Comparison of ENCODE assay signal across 9 cellular contexts in genomic region chr19:41546386-41546789, GRCh38. TPM values are rescaled to one million over a fixed set of nuclear protein-coding genes. Genes with fewer than 3 reads are reported as not detected.
DNase-seq lines count a peak whose midpoint lies in the region; TF ChIP-seq lines count a peak whose summit lies in the region.
"Had no signal": no experiment of that assay in that cellular context is flagged by ENCODE, and none has a peak within 500 bp of the region (broad histone marks: within the 10 kb centered on the region; RNA-seq: fewer than 3 reads in every experiment).

No MANE protein-coding gene starts in this region.

- intact Hi-C loops in adrenal gland (cut with DNase I), result no loop called here

- TF ChIP-seq POLR2A in GM15510 (IDR thresholded peaks at IDR 0.05; ENCODE audit: borderline replicate concordance, extremely low read depth, insufficient read length) (peak; percentile 42), adrenal gland (IDR thresholded peaks at IDR 0.05) (no peak)

- WGBS in adrenal gland, 4 donors, result 45 to 54% (median 45%) methylated on average over 6 of the region's 6 CpGs

- peaks cover 59% of the 10 kb centered on the region for H3F3A ChIP-seq in MM.1S (ENCODE audit: insufficient read depth, low read length)

- H3K27me3 ChIP-seq in MM.1S (replicated peaks; ENCODE audit: insufficient read depth, low read length) (no peaks in the 10 kb centered on the region), adrenal gland (peaks cover 21% of the 10 kb centered on the region), neutrophil (no peaks in the 10 kb centered on the region), MG63 (peaks cover 30% of the 10 kb centered on the region)
- H3K27me3 ChIP-seq: thyroid gland had no signal

- TF ChIP-seq CTCF in MM.1S (IDR thresholded peaks at IDR 0.05; ENCODE audit: low read length) (no peak), adrenal gland (IDR thresholded peaks at IDR 0.05) (no peak), neutrophil (IDR thresholded peaks at IDR 0.05) (no peak)

- no peaks in the 10 kb centered on the region for H3K9me2 ChIP-seq in MM.1S (replicated peaks; ENCODE audit: insufficient read depth, low read length)

- H3K4me2 ChIP-seq in MM.1S (ENCODE audit: low read depth, low read length), result peak overlapping the region; percentile 90

- no peaks in the 10 kb centered on the region for H3K36me3 ChIP-seq in MM.1S (replicated peaks; ENCODE audit: insufficient read depth, low read length)
- no peaks in the 10 kb centered on the region for H3K36me3 ChIP-seq in adrenal gland (replicated peaks in 1 of 2)
- H3K36me3 ChIP-seq in neutrophil, result no peaks in the 10 kb centered on the region
- H3K36me3 ChIP-seq in MG63, result no peaks in the 10 kb centered on the region
- H3K36me3 ChIP-seq: thyroid gland had no signal

- peaks cover 54% of the 10 kb centered on the region for H3K79me2 ChIP-seq in MM.1S (ENCODE audit: low read length)

- no peaks in the 10 kb centered on the region for H4K20me1 ChIP-seq in MM.1S (ENCODE audit: insufficient read depth, low read length)

- peak overlapping the region; percentile 99; the same call in 1 of the 2 replicates for H3K9ac ChIP-seq in MM.1S (ENCODE audit: low read length)

- H3K9me3 ChIP-seq in MM.1S (replicated peaks; ENCODE audit: insufficient read depth, low read length) (no peaks in the 10 kb centered on the region), adrenal gland (replicated peaks in 1 of 3) (no peaks in the 10 kb centered on the region), neutrophil (no peaks in the 10 kb centered on the region), MG63 (no peaks in the 10 kb centered on the region)
- H3K9me3 ChIP-seq: thyroid gland had no signal

- H3K4me1 ChIP-seq in MM.1S (ENCODE audit: low read length), result peaks cover 36% of the 10 kb centered on the region
- H3K4me1 ChIP-seq in adrenal gland (replicated peaks in 1 of 2), result no peaks in the 10 kb centered on the region
- H3K4me1 ChIP-seq in neutrophil (ENCODE audit: control insufficient read depth in 1 of 2, insufficient read depth in 1 of 2, low read depth in 1 of 2, low read length in 1 of 2), result peaks cover 33 to 34% of the 10 kb centered on the region in 2 experiments
- H3K4me1 ChIP-seq: thyroid gland had no signal

- H3K4me3 ChIP-seq in MM.1S (ENCODE audit: low read length), result peak overlapping the region; percentile 95
- H3K4me3 ChIP-seq in adrenal gland, result no peak overlapping the region
- peak overlapping the region; percentile 16 to 23 for H3K4me3 ChIP-seq in neutrophil (ENCODE audit: low read depth in 1 of 2, low read length in 1 of 2)
- no peak overlapping the region for H3K4me3 ChIP-seq in MG63
- H3K4me3 ChIP-seq: thyroid gland had no signal

- peak overlapping the region; percentile 6; the same call in 1 of the 2 replicates for H2AFZ ChIP-seq in MM.1S (ENCODE audit: low read length)

- H3K27ac ChIP-seq in MM.1S (ENCODE audit: low read length), result peak overlapping the region; percentile 99; the same call in 1 of the 2 replicates
- H3K27ac ChIP-seq in adrenal gland, result peak overlapping the region in 4 of 5 donors; percentile 24 to 82 (median 32)
- peak overlapping the region; percentile 39 for H3K27ac ChIP-seq in neutrophil

- DNase-seq in MM.1S, result peak; percentile 49
- DNase-seq in adrenal gland, result peak in 2 of 7 donors; percentile 35 to 41
- no peak for DNase-seq in NCI-H1436 treated with DMSO at 0.1 percent for 48 hours (lab: John Stamatoyannopoulos, UW)
- DNase-seq in NCI-H748 (lab: John Stamatoyannopoulos, UW; ENCODE audit: unreplicated experiment), result no peak
- DNase-seq in iPS-NIHi7 (ENCODE audit: extremely low spot score), result no peak
- DNase-seq in MG63, result no peak
- DNase-seq: thyroid gland had no signal

RNA-seq across cellular contexts. Expression of gene CEACAM21, which starts 29.6 kb away (rescaled TPM):
- 1 to 10 TPM in 7 of 8 donors, not detected in 1; 1.2 to 4.7 (median 2.9) TPM for total RNA-seq in adrenal gland
- polyA plus RNA-seq in adrenal gland, result 1 to 10 TPM; 1.2 to 1.7 (median 1.5) TPM
- not detected in 2 replicates for total RNA-seq in MG63 (2014; rRNA removed; shearing (Covaris generic); ENCODE audit: low replicate concordance)

Comparison
In these comparisons a context has a peak if more than half of its experiments do, and no peak if none do; other contexts are left out.
1. H3K27ac ChIP-seq: peak in every context shown above with its lines; median percentile 99 in MM.1S; 39 in neutrophil; 32 in adrenal gland.
2. H3K4me3 ChIP-seq: peak in MM.1S (single experiment) and neutrophil (2 of 2); none in adrenal gland (0 of 4) and MG63 (single experiment).